Comparison of ENCODE assay signal across 13 cellular contexts in the genomic region with DNA sequence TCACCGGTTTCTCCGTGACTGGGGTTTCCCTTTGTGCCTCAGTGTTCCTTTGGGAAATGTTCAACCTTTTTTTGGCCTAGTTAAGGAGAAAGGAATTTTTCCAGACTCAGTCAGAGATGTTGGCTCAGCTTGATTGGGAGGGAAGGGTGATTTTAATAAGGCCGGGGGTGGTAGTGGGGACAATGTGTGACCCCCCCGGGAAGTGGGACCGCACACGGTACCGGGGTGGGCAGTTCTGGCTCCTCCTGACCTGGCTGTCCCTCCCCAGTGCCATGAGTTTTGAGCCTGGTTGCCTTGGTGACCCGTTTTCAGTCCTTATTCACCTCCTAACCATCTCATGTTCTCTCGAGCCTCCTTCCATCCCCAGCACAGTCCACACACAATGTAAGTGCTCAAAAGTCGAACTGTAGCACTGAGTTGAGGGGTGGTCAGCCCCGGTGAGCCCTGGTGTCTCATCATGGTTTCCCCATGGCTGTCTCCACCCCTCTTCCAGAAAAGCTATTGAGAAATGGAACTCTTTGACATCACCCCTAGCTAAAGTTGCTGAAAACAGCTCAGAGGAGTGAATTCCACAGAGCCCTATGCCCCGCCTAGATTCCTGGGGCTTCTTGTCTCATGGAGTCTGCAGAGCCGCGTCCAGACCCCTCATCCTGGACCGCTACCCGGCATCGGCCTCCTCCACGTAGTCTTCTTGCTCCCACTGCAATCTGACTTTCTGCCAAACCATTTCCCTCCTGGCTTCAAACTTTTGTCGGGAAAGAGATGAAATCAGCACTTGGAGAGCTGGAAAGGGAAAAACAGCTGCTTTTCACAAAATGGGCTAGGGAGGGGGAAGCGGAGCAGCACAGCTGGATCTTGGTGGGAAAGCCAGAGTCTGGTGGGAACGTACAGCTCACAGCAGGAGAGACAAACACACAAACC.
DNase-seq lines count a peak whose midpoint lies in the region; ATAC-seq and TF ChIP-seq lines count a peak whose summit lies in the region.
"Had no signal": no experiment of that assay in that cellular context is flagged by ENCODE, and none has a peak within 500 bp of the region (broad histone marks: within the 10 kb centered on the region; RNA-seq: fewer than 3 reads in every experiment).

No MANE protein-coding gene starts in this region.

- TF ChIP-seq CTCF in adrenal gland (IDR thresholded peaks at IDR 0.05): no peak

- CTCF ChIA-PET in T-cell (lab: Charles Lee): interaction anchor here in 1 of 2 donors (0.6 kb wide), 1 partner anchor 297 kb away, joined by 10 read pairs; no protein-coding TSS in a partner anchor

- no peak for TF ChIP-seq POLR2A in adrenal gland (IDR thresholded peaks at IDR 0.05)

- DNase-seq in AG08396 (ENCODE audit: low spot score) (peak; percentile 69), adrenal gland (peak in 6 of 7 donors; percentile 34 to 62 (median 41)), left cardiac atrium (peak; percentile 88), posterior vena cava (ENCODE audit: low spot score) (peak; percentile 96), T-cell (no peak), cerebellum (ENCODE audit: low spot score) (no peak)
- DNase-seq: activated CD4-positive, alpha-beta T cell treated with anti-CD3 and anti-CD28 coated beads for 1 hour; NK-92 treated with Interleukin-12 subunit alpha and Interleukin-12 subunit beta, amount 100 ng/mL, for 24 hours had no signal

- H3K27me3 ChIP-seq in adrenal gland: no peaks in the 10 kb centered on the region

- no peaks in the 10 kb centered on the region for H3K27me3 Mint-ChIP-seq in T-cell
- H3K27me3 Mint-ChIP-seq: central memory CD8-positive, alpha-beta T cell had no signal

- ATAC-seq in left cardiac atrium (peak; percentile 84 to 92), T-cell (replicated peaks in 1 of 4) (no peak), GM18909 (IDR thresholded peaks at IDR 0.05; ENCODE audit: poor library complexity, unreplicated experiment) (no peak), GM21390 (IDR thresholded peaks at IDR 0.05; ENCODE audit: unreplicated experiment) (no peak)

- no peak overlapping the region for H3K4me3 Mint-ChIP-seq in T-cell
- H3K4me3 Mint-ChIP-seq: central memory CD8-positive, alpha-beta T cell; memory B cell had no signal

- H3K4me3 ChIP-seq in adrenal gland: no peak overlapping the region

- H3K4me1 Mint-ChIP-seq in T-cell: no peaks in the 10 kb centered on the region
- H3K4me1 Mint-ChIP-seq: central memory CD8-positive, alpha-beta T cell; memory B cell had no signal

- intact Hi-C loops in adrenal gland (cut with DNase I): no loop called here
- intact Hi-C loops in left cardiac atrium (cut with DNase I): no loop called here
- intact Hi-C loops in posterior vena cava (cut with DNase I): loop anchor here in 1 of 2 donors (5.0 kb wide), 1 partner anchor 966 kb away; no protein-coding TSS in a partner anchor

- no peak overlapping the region for H3K27ac Mint-ChIP-seq in T-cell
- H3K27ac Mint-ChIP-seq: memory B cell had no signal

- peaks cover 5 to 13% of the 10 kb centered on the region in 2 donors for H3K4me1 ChIP-seq in adrenal gland (replicated peaks in 1 of 2)

- H3K36me3 Mint-ChIP-seq in T-cell: no peaks in the 10 kb centered on the region
- H3K36me3 Mint-ChIP-seq: memory B cell had no signal

- peak overlapping the region in 3 of 5 donors; percentile 14 to 87 (median 74) for H3K27ac ChIP-seq in adrenal gland
- H3K27ac ChIP-seq: C4-2B had no signal

- POLR2A ChIA-PET in T-cell (lab: Charles Lee): no interaction called here

- H3K9me3 ChIP-seq in adrenal gland (replicated peaks in 1 of 3): no peaks in the 10 kb centered on the region

- 62 to 74% (median 73%) methylated on average over 21 of the region's 21 CpGs for WGBS in adrenal gland, 4 donors

- H3K36me3 ChIP-seq in adrenal gland (replicated peaks in 1 of 2): no peaks in the 10 kb centered on the region

- no peaks in the 10 kb centered on the region for H3K9me3 Mint-ChIP-seq in T-cell
- H3K9me3 Mint-ChIP-seq: central memory CD8-positive, alpha-beta T cell had no signal

Comparison
In these comparisons a context has a peak if more than half of its experiments do, and no peak if none do; other contexts are left out.
1. DNase-seq: peak in AG08396 (single experiment), adrenal gland (6 of 7), left cardiac atrium (single experiment) and posterior vena cava (single experiment); none in T-cell (0 of 34) and cerebellum (single experiment).
2. ATAC-seq: peak in left cardiac atrium (2 of 2); none in T-cell (0 of 4), GM18909 (single experiment) and GM21390 (single experiment).